Comparison of ENCODE assay signal across 1 cellular context in the genomic region with DNA sequence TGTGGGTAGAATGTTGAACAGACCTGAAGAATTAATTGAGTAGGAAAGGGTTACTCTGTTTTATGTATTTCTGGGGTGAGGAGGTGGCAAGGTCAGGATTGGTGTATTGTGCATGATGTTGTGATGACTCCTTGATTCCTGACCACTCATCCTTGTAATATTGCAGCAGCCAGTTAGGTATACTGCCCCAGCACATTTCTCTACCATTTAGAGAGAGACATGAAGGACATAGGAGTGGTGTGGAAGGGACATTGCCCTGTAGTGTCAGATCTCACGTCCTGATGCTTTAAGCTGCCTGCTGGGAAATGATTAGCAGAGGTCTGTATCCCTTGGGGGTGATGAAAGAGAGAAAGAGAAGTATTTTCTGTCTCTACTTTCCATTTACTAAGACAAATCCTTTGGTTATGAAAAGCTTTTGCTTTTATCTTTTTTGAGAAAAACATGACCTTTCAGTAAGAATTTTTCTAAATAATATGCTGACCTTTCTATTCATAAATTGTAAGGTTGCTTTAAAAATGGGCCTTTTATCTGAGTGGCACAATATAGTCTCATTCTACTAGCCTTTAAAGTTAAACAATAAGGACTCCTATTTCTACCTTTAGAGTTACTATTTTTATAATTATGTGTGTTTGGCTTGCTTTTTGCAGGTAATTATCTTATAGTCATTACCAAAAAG.
TF ChIP-seq lines count a peak whose summit lies in the region.

No MANE protein-coding gene starts in this region.

TF ChIP-seq in K562, 482 proteins besides CTCF, POLR2A, EP300 and RAD21 (continued from another document):
- TF ChIP-seq POLR3A (IDR thresholded peaks at IDR 0.05; ENCODE audit: borderline replicate concordance, extremely low read depth, insufficient read depth, insufficient read length) (no peak), NFIX (CRISPR knock-in tag; IDR thresholded peaks at IDR 0.05; ENCODE audit: low read depth) (no peak), DIDO1 (tag; IDR thresholded peaks at IDR 0.05; ENCODE audit: low read depth) (no peak), SRF (CRISPR knock-in tag; IDR thresholded peaks at IDR 0.05) (no peak), C11orf30 (IDR thresholded peaks at IDR 0.05; ENCODE audit: low read depth) (peak; percentile 46; the same call in 1 of the 2 replicates), U2AF1 (optimal IDR thresholded peaks at IDR 0.05; ENCODE audit: low read depth, low read length) (no peak), PCBP2 (IDR thresholded peaks at IDR 0.05; ENCODE audit: low read depth, low read length, poor library complexity, severe bottlenecking) (no peak)
- TF ChIP-seq, protein P1, sequence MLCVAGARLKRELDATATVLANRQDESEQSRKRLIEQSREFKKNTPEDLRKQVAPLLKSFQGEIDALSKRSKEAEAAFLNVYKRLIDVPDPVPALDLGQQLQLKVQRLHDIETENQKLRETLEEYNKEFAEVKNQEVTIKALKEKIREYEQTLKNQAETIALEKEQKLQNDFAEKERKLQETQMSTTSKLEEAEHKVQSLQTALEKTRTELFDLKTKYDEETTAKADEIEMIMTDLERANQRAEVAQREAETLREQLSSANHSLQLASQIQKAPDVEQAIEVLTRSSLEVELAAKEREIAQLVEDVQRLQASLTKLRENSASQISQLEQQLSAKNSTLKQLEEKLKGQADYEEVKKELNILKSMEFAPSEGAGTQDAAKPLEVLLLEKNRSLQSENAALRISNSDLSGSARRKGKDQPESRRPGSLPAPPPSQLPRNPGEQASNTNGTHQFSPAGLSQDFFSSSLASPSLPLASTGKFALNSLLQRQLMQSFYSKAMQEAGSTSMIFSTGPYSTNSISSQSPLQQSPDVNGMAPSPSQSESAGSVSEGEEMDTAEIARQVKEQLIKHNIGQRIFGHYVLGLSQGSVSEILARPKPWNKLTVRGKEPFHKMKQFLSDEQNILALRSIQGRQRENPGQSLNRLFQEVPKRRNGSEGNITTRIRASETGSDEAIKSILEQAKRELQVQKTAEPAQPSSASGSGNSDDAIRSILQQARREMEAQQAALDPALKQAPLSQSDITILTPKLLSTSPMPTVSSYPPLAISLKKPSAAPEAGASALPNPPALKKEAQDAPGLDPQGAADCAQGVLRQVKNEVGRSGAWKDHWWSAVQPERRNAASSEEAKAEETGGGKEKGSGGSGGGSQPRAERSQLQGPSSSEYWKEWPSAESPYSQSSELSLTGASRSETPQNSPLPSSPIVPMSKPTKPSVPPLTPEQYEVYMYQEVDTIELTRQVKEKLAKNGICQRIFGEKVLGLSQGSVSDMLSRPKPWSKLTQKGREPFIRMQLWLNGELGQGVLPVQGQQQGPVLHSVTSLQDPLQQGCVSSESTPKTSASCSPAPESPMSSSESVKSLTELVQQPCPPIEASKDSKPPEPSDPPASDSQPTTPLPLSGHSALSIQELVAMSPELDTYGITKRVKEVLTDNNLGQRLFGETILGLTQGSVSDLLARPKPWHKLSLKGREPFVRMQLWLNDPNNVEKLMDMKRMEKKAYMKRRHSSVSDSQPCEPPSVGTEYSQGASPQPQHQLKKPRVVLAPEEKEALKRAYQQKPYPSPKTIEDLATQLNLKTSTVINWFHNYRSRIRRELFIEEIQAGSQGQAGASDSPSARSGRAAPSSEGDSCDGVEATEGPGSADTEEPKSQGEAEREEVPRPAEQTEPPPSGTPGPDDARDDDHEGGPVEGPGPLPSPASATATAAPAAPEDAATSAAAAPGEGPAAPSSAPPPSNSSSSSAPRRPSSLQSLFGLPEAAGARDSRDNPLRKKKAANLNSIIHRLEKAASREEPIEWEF (CRISPR knock-in tag; IDR thresholded peaks at IDR 0.05) = no peak
- TF ChIP-seq, protein P2, sequence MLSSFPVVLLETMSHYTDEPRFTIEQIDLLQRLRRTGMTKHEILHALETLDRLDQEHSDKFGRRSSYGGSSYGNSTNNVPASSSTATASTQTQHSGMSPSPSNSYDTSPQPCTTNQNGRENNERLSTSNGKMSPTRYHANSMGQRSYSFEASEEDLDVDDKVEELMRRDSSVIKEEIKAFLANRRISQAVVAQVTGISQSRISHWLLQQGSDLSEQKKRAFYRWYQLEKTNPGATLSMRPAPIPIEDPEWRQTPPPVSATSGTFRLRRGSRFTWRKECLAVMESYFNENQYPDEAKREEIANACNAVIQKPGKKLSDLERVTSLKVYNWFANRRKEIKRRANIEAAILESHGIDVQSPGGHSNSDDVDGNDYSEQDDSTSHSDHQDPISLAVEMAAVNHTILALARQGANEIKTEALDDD (IDR thresholded peaks at IDR 0.05) = no peak
- TF ChIP-seq, protein P3, sequence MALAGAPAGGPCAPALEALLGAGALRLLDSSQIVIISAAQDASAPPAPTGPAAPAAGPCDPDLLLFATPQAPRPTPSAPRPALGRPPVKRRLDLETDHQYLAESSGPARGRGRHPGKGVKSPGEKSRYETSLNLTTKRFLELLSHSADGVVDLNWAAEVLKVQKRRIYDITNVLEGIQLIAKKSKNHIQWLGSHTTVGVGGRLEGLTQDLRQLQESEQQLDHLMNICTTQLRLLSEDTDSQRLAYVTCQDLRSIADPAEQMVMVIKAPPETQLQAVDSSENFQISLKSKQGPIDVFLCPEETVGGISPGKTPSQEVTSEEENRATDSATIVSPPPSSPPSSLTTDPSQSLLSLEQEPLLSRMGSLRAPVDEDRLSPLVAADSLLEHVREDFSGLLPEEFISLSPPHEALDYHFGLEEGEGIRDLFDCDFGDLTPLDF (CRISPR knock-in tag; IDR thresholded peaks at IDR 0.05) = no peak
TF ChIP-seq in K562: peak in this region for 2.
